ENCODE assay signal across 18 cellular contexts in genomic region chr22:30016596-30016995, GRCh38.
"Had no signal": no experiment of that assay in that cellular context is flagged by ENCODE, and none has a peak within 500 bp of the region (broad histone marks: within the 10 kb centered on the region; RNA-seq: fewer than 3 reads in every experiment).

No MANE protein-coding gene starts in this region.

- H3K27me3 ChIP-seq: gastroesophageal sphincter, sigmoid colon, spleen, testis, vagina had no signal

- H3K4me1 ChIP-seq: gastroesophageal sphincter, spleen, testis had no signal

- DNase-seq: activated CD4-positive, alpha-beta memory T cell treated with anti-CD3 and anti-CD28 coated beads, Interleukin-2, amount 10 ng/mL, durations not matched to agents 7 days and 5 days; activated CD4-positive, alpha-beta T cell treated with anti-CD3 and anti-CD28 coated beads, Interleukin-2, amount 10 ng/mL, durations not matched to agents 24 days and 14 days; activated gamma-delta T cell; activated T-cell treated with anti-CD3 and anti-CD28 coated beads, Interleukin-2, amount 50 U/mL, for 72 hours; anterior cingulate cortex; caudate nucleus; effector CD8-positive, alpha-beta T cell; head of caudate nucleus; hypothalamus; retina; sigmoid colon; spleen; stimulated activated CD4-positive, alpha-beta T cell treated with anti-CD3 and anti-CD28 coated beads, Interleukin-4, amount 100 ng/mL, for 1 hour; stimulated activated naive CD4-positive, alpha-beta T cell; testis had no signal

- H3K4me3 ChIP-seq: gastroesophageal sphincter, sigmoid colon, spleen, testis, vagina had no signal

- H3K27ac ChIP-seq: gastroesophageal sphincter, sigmoid colon, spleen, testis, vagina had no signal

- H3K9me3 ChIP-seq: gastroesophageal sphincter, sigmoid colon, spleen, testis, vagina had no signal

- ATAC-seq: activated CD4-positive, CD25-positive, alpha-beta regulatory T cell treated with anti-CD3 and anti-CD28 coated beads, Interleukin-2, amount 50 U/mL, for 24 hours; activated T-cell treated with anti-CD3 and anti-CD28 coated beads, Interleukin-2, amount 50 U/mL, for 72 hours; gastroesophageal sphincter had no signal
